10 cellular contexts compared by ENCODE assay signal in the genomic region with DNA sequence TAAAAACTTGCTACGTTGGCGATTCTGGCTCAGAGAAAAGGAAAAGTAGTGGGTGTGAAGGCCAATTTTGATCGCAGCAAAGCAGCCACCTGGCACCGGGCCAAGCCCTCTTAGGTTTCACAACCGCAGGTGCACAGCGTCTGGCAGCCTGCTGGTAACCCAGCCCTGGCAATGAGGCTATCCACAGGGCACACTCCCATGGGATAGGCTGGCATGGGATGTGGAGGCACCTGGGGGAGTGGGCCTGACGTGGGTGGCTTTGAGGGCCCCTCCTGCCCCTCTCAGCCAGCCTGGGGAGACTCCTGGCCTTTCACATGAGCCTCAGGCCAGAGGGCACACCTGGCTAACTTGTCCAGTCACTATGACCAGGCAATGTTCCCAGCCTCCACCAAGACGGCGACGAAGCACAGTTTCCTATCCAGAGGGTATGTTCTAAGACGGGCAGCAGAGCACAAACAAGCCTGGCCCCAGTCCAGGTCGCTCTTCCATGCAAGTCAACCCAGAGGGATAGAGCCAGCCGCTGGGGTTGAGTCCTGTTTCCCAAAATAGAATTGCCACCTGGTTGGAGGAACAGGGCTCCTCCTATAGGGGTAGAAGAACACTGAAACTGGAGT. TPM values are rescaled to one million over a fixed set of nuclear protein-coding genes. Genes with fewer than 3 reads are reported as not detected.
A peak's percentile ranks its signal among the peaks of the same experiment; 100 is the strongest.
DNase-seq lines count a peak whose midpoint lies in the region; ATAC-seq and TF ChIP-seq lines count a peak whose summit lies in the region.
"Had no signal": no experiment of that assay in that cellular context is flagged by ENCODE, and none has a peak within 500 bp of the region (broad histone marks: within the 10 kb centered on the region; RNA-seq: fewer than 3 reads in every experiment).

No MANE protein-coding gene starts in this region.

- DNase-seq in NCI-H1105 treated with DMSO at 0.1 percent for 48 hours (lab: John Stamatoyannopoulos, UW) (peak; percentile 98), T-helper 1 cell (peak in 3 of 5 donors; percentile 14 to 22 (median 20)), heart right ventricle (peak; percentile 48 to 78), HCEC 1CT (no peak)
- DNase-seq in stimulated activated naive B cell treated with anti-CD40 and anti-IgM and Interleukin-4, amounts not matched to agents 10 μg/mL and 1 μg/mL and 100 μg/mL, for 72 hours = peak; percentile 54
- no peak for DNase-seq in stimulated activated naive CD4-positive, alpha-beta T cell treated with Interleukin-2 at 50 U/mL for 16 hours (lab: John Stamatoyannopoulos, UW)

- peaks cover 0 to 25% (median 11%) of the 10 kb centered on the region in 9 donors for H3K4me1 ChIP-seq in heart right ventricle

- peaks cover 7 to 12% of the 10 kb centered on the region in 2 donors for H3K4me1 Mint-ChIP-seq in stimulated activated naive B cell treated with anti-CD40 and anti-IgM and Interleukin-4, amounts not matched to agents 10 μg/mL and 1 μg/mL and 100 μg/mL, for 72 hours

- ATAC-seq in GM19395 (IDR thresholded peaks at IDR 0.05; ENCODE audit: unreplicated experiment) (peak; percentile 43), heart right ventricle (peak; percentile 52 to 87 (median 80))
- peak; percentile 67 to 78 for ATAC-seq in stimulated activated naive B cell treated with anti-CD40 and anti-IgM and Interleukin-4, amounts not matched to agents 10 μg/mL and 1 μg/mL and 100 μg/mL, for 72 hours (replicated peaks)
- ATAC-seq: stimulated activated effector memory CD8-positive, alpha-beta T cell treated with anti-CD3 and anti-CD28 coated beads, Interleukin-12 subunit alpha, Interleukin-12 subunit beta, amount 100 ng/mL, for 72 hours had no signal

- H3K27me3 ChIP-seq in heart right ventricle = no peaks in the 10 kb centered on the region

- H3K36me3 Mint-ChIP-seq in stimulated activated naive B cell treated with anti-CD40 and anti-IgM and Interleukin-4, amounts not matched to agents 10 μg/mL and 1 μg/mL and 100 μg/mL, for 72 hours = peaks cover 0 to 1% of the 10 kb centered on the region in 2 donors
- H3K36me3 Mint-ChIP-seq: stimulated activated effector memory CD8-positive, alpha-beta T cell treated with anti-CD3 and anti-CD28 coated beads, Interleukin-12 subunit alpha, Interleukin-12 subunit beta, amount 100 ng/mL, for 72 hours had no signal

- peaks cover 12 to 14% of the 10 kb centered on the region in 2 donors for H3K27me3 Mint-ChIP-seq in stimulated activated naive B cell treated with anti-CD40 and anti-IgM and Interleukin-4, amounts not matched to agents 10 μg/mL and 1 μg/mL and 100 μg/mL, for 72 hours

- H3K27ac ChIP-seq in 22Rv1 (peak overlapping the region; percentile 63), heart right ventricle (peak overlapping the region in 9 of 10 donors; percentile 60 to 79 (median 72))

- no peak overlapping the region for H3K4me3 Mint-ChIP-seq in stimulated activated naive B cell treated with anti-CD40 and anti-IgM and Interleukin-4, amounts not matched to agents 10 μg/mL and 1 μg/mL and 100 μg/mL, for 72 hours
- H3K4me3 Mint-ChIP-seq: stimulated activated effector memory CD8-positive, alpha-beta T cell treated with anti-CD3 and anti-CD28 coated beads, Interleukin-12 subunit alpha, Interleukin-12 subunit beta, amount 100 ng/mL, for 72 hours had no signal

- WGBS in heart right ventricle, 2 donors = 42 to 54% methylated on average over 13 of the region's 13 CpGs

- H3K4me3 ChIP-seq in heart right ventricle = no peak overlapping the region
- H3K4me3 ChIP-seq: SK-N-MC had no signal

- intact Hi-C loops in heart right ventricle (cut with DNase I) = loop anchor here in 5 of 10 donors (5.0 to 10.0 kb wide), 4 partner anchors 46 to 336 kb away; no protein-coding TSS in a partner anchor

- H3K36me3 ChIP-seq in heart right ventricle = peaks cover 0 to 30% (median 0%) of the 10 kb centered on the region in 9 donors

- TF ChIP-seq CTCF in 22Rv1 (IDR thresholded peaks at IDR 0.05) = peak; percentile 22; the same call in 1 of the 2 replicates
- TF ChIP-seq CTCF in heart right ventricle (IDR thresholded peaks at IDR 0.05) = no peak

- peaks cover 1 to 2% of the 10 kb centered on the region in 2 donors for H3K9me3 Mint-ChIP-seq in stimulated activated naive B cell treated with anti-CD40 and anti-IgM and Interleukin-4, amounts not matched to agents 10 μg/mL and 1 μg/mL and 100 μg/mL, for 72 hours
- H3K9me3 Mint-ChIP-seq: stimulated activated effector memory CD8-positive, alpha-beta T cell treated with anti-CD3 and anti-CD28 coated beads, Interleukin-12 subunit alpha, Interleukin-12 subunit beta, amount 100 ng/mL, for 72 hours had no signal

- H3K9me3 ChIP-seq in heart right ventricle = no peaks in the 10 kb centered on the region

- peak overlapping the region; percentile 65 for H3K27ac Mint-ChIP-seq in stimulated activated naive B cell treated with anti-CD40 and anti-IgM and Interleukin-4, amounts not matched to agents 10 μg/mL and 1 μg/mL and 100 μg/mL, for 72 hours
- H3K27ac Mint-ChIP-seq: stimulated activated effector memory CD8-positive, alpha-beta T cell treated with anti-CD3 and anti-CD28 coated beads, Interleukin-12 subunit alpha, Interleukin-12 subunit beta, amount 100 ng/mL, for 72 hours had no signal

RNA-seq across cellular contexts. Expression of gene CMBL, which starts 19.0 kb away (rescaled TPM):
- total RNA-seq in heart right ventricle = 10 to 100 TPM; 32.2 to 53.4 (median 45.3) TPM
- 10 to 100 TPM; 12.0 to 24.3 TPM for polyA plus RNA-seq in heart right ventricle

RNA-seq across cellular contexts. Expression of gene CCT5, which starts 38.6 kb away (rescaled TPM):
- total RNA-seq in heart right ventricle = 100 to 1,000 TPM in 4 of 10 donors, 10 to 100 TPM in 6; 83.6 to 118 (median 95.9) TPM
- polyA plus RNA-seq in heart right ventricle = 100 to 1,000 TPM in 1 of 2 donors, 10 to 100 TPM in 1; 54.7 to 247 TPM

RNA-seq across cellular contexts. Expression of gene ATPSCKMT, which starts 39.0 kb away (rescaled TPM):
- total RNA-seq in heart right ventricle = 10 to 100 TPM; 10.5 to 19.2 (median 14.7) TPM
- polyA plus RNA-seq in heart right ventricle = 10 to 100 TPM in 1 of 2 donors, 1 to 10 TPM in 1; 7.2 to 14.3 TPM

Comparison
In these comparisons a context has a peak if more than half of its experiments do, and no peak if none do; other contexts are left out.
1. DNase-seq: peak in NCI-H1105 treated with DMSO at 0.1 percent for 48 hours (single experiment), T-helper 1 cell (3 of 5), heart right ventricle (2 of 2) and stimulated activated naive B cell treated with anti-CD40 and anti-IgM and Interleukin-4, amounts not matched to agents 10 μg/mL and 1 μg/mL and 100 μg/mL, for 72 hours (single experiment); none in HCEC 1CT (single experiment) and stimulated activated naive CD4-positive, alpha-beta T cell treated with Interleukin-2 at 50 U/mL for 16 hours (single experiment).
2. Peak in every context shown above with its lines, with median percentiles within 50 percentile points of each other: ATAC-seq.